Comparison of ENCODE assay signal across 8 cellular contexts in genomic region chr1:206979379-206980043, GRCh38. TPM values are rescaled to one million over a fixed set of nuclear protein-coding genes. Genes with fewer than 3 reads are reported as not detected.
A peak's percentile ranks its signal among the peaks of the same experiment; 100 is the strongest.
DNase-seq lines count a peak whose midpoint lies in the region; ATAC-seq and TF ChIP-seq lines count a peak whose summit lies in the region.
"Had no signal": no experiment of that assay in that cellular context is flagged by ENCODE, and none has a peak within 500 bp of the region (broad histone marks: within the 10 kb centered on the region; RNA-seq: fewer than 3 reads in every experiment).

No MANE protein-coding gene starts in this region.

- ATAC-seq in GM18517 (IDR thresholded peaks at IDR 0.05; ENCODE audit: unreplicated experiment) = no peak

- H3K36me3 Mint-ChIP-seq in progenitor cell of endocrine pancreas (ENCODE audit: insufficient read depth) = no peaks in the 10 kb centered on the region

- no peak overlapping the region for H3K27ac Mint-ChIP-seq in progenitor cell of endocrine pancreas

- no peak overlapping the region for H3K4me3 Mint-ChIP-seq in progenitor cell of endocrine pancreas (ENCODE audit: low read depth)

- peaks cover 4% of the 10 kb centered on the region for H3K4me1 Mint-ChIP-seq in progenitor cell of endocrine pancreas (ENCODE audit: low read depth)

- H3K9me3 Mint-ChIP-seq in progenitor cell of endocrine pancreas (ENCODE audit: low read depth) = no peaks in the 10 kb centered on the region

- DNase-seq in GM12865 (ENCODE audit: low read depth) (peak; percentile 41), MV-4-11 (lab: John Stamatoyannopoulos, UW) (peak; percentile 30), choroid plexus epithelial cell (ENCODE audit: low read depth) (peak; percentile 62), progenitor cell of endocrine pancreas (ENCODE audit: low spot score, unreplicated experiment) (no peak), NCI-H226 (no peak)
- no peak for DNase-seq in activated CD4-positive, alpha-beta T cell treated with anti-CD3 and anti-CD28 coated beads for 48 hours
- DNase-seq: SHP77 treated with DMSO at 0.1 percent for 48 hours had no signal

- H3K27me3 Mint-ChIP-seq in progenitor cell of endocrine pancreas = peaks cover 25% of the 10 kb centered on the region

- H3K4me3 ChIP-seq in GM12865 (ENCODE audit: low read depth, low read length) = no peak overlapping the region
- no peak overlapping the region for H3K4me3 ChIP-seq in choroid plexus epithelial cell (ENCODE audit: low read depth, low read length)

- TF ChIP-seq CTCF in GM12865 (IDR thresholded peaks at IDR 0.05; ENCODE audit: insufficient read depth, low read depth, low read length, missing control alignments) (peak; percentile 57), choroid plexus epithelial cell (conservative IDR thresholded peaks at IDR 0.05; ENCODE audit: low read depth, low read length) (peak; percentile 77), progenitor cell of endocrine pancreas (IDR thresholded peaks at IDR 0.05; ENCODE audit: unreplicated experiment) (peak; percentile 59)

RNA-seq across cellular contexts. Expression of gene FCAMR, which starts 9.3 kb away (rescaled TPM):
- total RNA-seq in progenitor cell of endocrine pancreas = not detected in 2 replicates

RNA-seq across cellular contexts. Expression of gene PIGR, which starts 33.2 kb away (rescaled TPM):
- not detected in 2 replicates for total RNA-seq in progenitor cell of endocrine pancreas

RNA-seq across cellular contexts. Expression of gene C1orf116, which starts 53.0 kb away (rescaled TPM):
- 31.3 and 31.9 TPM in 2 replicates for total RNA-seq in progenitor cell of endocrine pancreas

RNA-seq across cellular contexts. Expression of gene FCMR, which starts 57.8 kb away (rescaled TPM):
- not detected in 2 replicates for total RNA-seq in progenitor cell of endocrine pancreas

Comparison
In these comparisons a context has a peak if more than half of its experiments do, and no peak if none do; other contexts are left out.
1. DNase-seq: peak in GM12865 (single experiment), MV-4-11 (single experiment) and choroid plexus epithelial cell (single experiment); none in progenitor cell of endocrine pancreas (single experiment), NCI-H226 (single experiment) and activated CD4-positive, alpha-beta T cell treated with anti-CD3 and anti-CD28 coated beads for 48 hours (single experiment).
2. Peak in every context shown above with its lines, with median percentiles within 50 percentile points of each other: CTCF ChIP-seq.